ENCODE assay signal across 10 cellular contexts in the genomic region with DNA sequence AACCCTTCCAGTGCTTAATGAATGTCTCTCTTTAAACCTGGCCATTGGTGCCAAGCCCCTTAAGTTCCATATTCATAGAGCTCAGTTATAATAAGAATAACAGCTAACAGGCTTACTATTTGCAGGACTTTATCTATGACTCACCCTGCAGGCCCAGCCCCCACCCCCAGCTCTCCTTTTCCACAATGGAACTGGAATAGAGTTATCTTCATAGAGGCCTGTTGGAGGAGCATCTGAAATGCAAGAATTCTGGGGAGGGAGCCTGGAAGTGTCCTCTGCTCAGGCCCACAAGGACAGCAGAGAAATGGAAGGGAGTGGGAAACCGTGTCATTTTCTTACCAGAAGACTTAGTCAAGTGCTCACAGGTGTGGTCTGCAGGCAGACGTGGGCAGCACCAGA. TPM values are rescaled to one million over a fixed set of nuclear protein-coding genes. Genes with fewer than 3 reads are reported as not detected.
DNase-seq lines count a peak whose midpoint lies in the region; ATAC-seq lines count a peak whose summit lies in the region.
"Had no signal": no experiment of that assay in that cellular context is flagged by ENCODE, and none has a peak within 500 bp of the region (broad histone marks: within the 10 kb centered on the region; RNA-seq: fewer than 3 reads in every experiment).

No MANE protein-coding gene starts in this region.

- no peaks in the 10 kb centered on the region for H3K36me3 ChIP-seq in adipocyte (ENCODE audit: control insufficient read depth, insufficient read depth, low read length, severe bottlenecking)
- no peaks in the 10 kb centered on the region for H3K36me3 ChIP-seq in iPS-15b (ENCODE audit: control insufficient read depth, insufficient read depth, low read length)
- no peaks in the 10 kb centered on the region for H3K36me3 ChIP-seq in aorta (ENCODE audit: control insufficient read depth in 1 of 2, insufficient read depth in 2 of 2, low read length in 1 of 2)
- H3K36me3 ChIP-seq: right lobe of liver had no signal

- 16 to 17% methylated on average over 2 of the region's 2 CpGs for WGBS in aorta, 2 donors

- H3K27ac ChIP-seq in aorta (ENCODE audit: low read depth in 1 of 2, low read length in 2 of 2), result peak overlapping the region in 1 of 2 donors; percentile 64

- no peak overlapping the region for H3K4me3 ChIP-seq in adipocyte (ENCODE audit: low read length)
- peak overlapping the region; percentile 16 for H3K4me3 ChIP-seq in iPS-15b (ENCODE audit: low read depth, low read length)
- H3K4me3 ChIP-seq in aorta (ENCODE audit: low read length in 2 of 2), result no peak overlapping the region
- H3K4me3 ChIP-seq: right lobe of liver had no signal

- H3K9ac ChIP-seq in adipocyte (ENCODE audit: low read length) (no peak overlapping the region), iPS-15b (ENCODE audit: low read depth, low read length) (no peak overlapping the region)

- H3K4me1 ChIP-seq in adipocyte (ENCODE audit: control insufficient read depth, insufficient read depth, low read length) (peaks cover 7% of the 10 kb centered on the region), iPS-15b (ENCODE audit: control insufficient read depth, insufficient read depth, low read length) (peaks cover 30% of the 10 kb centered on the region), aorta (ENCODE audit: control insufficient read depth in 1 of 2, insufficient read depth in 2 of 2, low read length in 2 of 2) (peaks cover 0 to 8% of the 10 kb centered on the region in 2 donors)
- H3K4me1 ChIP-seq: right lobe of liver had no signal

- peaks cover 47% of the 10 kb centered on the region for H3K27me3 ChIP-seq in adipocyte (replicated peaks; ENCODE audit: control insufficient read depth, insufficient read depth, low read length)
- H3K27me3 ChIP-seq in iPS-15b (ENCODE audit: control insufficient read depth, insufficient read depth, low read length), result peaks cover 2% of the 10 kb centered on the region
- H3K27me3 ChIP-seq in aorta (ENCODE audit: control insufficient read depth in 1 of 2, insufficient read depth in 2 of 2, low read length in 1 of 2), result no peaks in the 10 kb centered on the region
- H3K27me3 ChIP-seq: right lobe of liver had no signal

- ATAC-seq in activated naive CD4-positive, alpha-beta T cell treated with anti-CD3 and anti-CD28 coated beads, Interleukin-2, amount 50 U/mL, for 72 hours, result peak; percentile 13 to 31
- ATAC-seq in aorta (ENCODE audit: low FRiP score), result peak; percentile 73

- H3K36me3 Mint-ChIP-seq in activated naive CD4-positive, alpha-beta T cell treated with anti-CD3 and anti-CD28 coated beads, Interleukin-2, amount 50 U/mL, for 72 hours, result no peaks in the 10 kb centered on the region

- no peaks in the 10 kb centered on the region for H3K9me3 Mint-ChIP-seq in activated naive CD4-positive, alpha-beta T cell treated with anti-CD3 and anti-CD28 coated beads, Interleukin-2, amount 50 U/mL, for 72 hours

- peak overlapping the region in 1 of 2 donors; percentile 42 for H3K27ac Mint-ChIP-seq in activated naive CD4-positive, alpha-beta T cell treated with anti-CD3 and anti-CD28 coated beads, Interleukin-2, amount 50 U/mL, for 72 hours

- H3K9me3 ChIP-seq in adipocyte (ENCODE audit: control insufficient read depth, low read length), result no peaks in the 10 kb centered on the region
- no peaks in the 10 kb centered on the region for H3K9me3 ChIP-seq in iPS-15b (ENCODE audit: control insufficient read depth, insufficient read depth, low read length)
- no peaks in the 10 kb centered on the region for H3K9me3 ChIP-seq in aorta (ENCODE audit: control insufficient read depth, low read length)
- H3K9me3 ChIP-seq: right lobe of liver had no signal

- no peak for DNase-seq in activated naive CD4-positive, alpha-beta T cell treated with anti-CD3 and anti-CD28 coated beads, Interleukin-2, amount 50 U/mL, for 72 hours (ENCODE audit: low spot score in 2 of 2)
- no peak for DNase-seq in activated naive CD4-positive, alpha-beta T cell treated with Interleukin-2 at 50 U/mL for 16 hours
- peak; percentile 26 for DNase-seq in adipocyte (ENCODE audit: low read depth)
- peak; percentile 81 to 86 for DNase-seq in aorta
- DNase-seq in NCI-H774 (lab: John Stamatoyannopoulos, UW), result no peak
- no peak for DNase-seq in NCI-H146 treated with DMSO at 0.1 percent for 48 hours (lab: John Stamatoyannopoulos, UW; ENCODE audit: unreplicated experiment)
- DNase-seq in SKM-1 treated with dmso at 0.1 percent for 144 hours (lab: John Stamatoyannopoulos, UW; ENCODE audit: unreplicated experiment), result no peak
- DNase-seq: effector CD8-positive, alpha-beta T cell; right lobe of liver had no signal

- intact Hi-C loops in aorta (cut with DNase I), result no loop called here

RNA-seq across cellular contexts. Expression of a gene that starts 52.8 kb away (rescaled TPM):
- total RNA-seq in activated naive CD4-positive, alpha-beta T cell treated with anti-CD3 and anti-CD28 coated beads, Interleukin-2, amount 50 U/mL, for 72 hours, result not detected
- total RNA-seq in aorta, result 1 to 10 TPM in 1 of 2 donors, under 1 TPM in 1; 0.81 to 4.9 TPM
- 1 to 10 TPM in 1 of 2 donors, under 1 TPM in 1; under 0.01 to 1.0 TPM for polyA plus RNA-seq in aorta

Comparison
In these comparisons a context has a peak if more than half of its experiments do, and no peak if none do; other contexts are left out.
1. DNase-seq: peak in adipocyte (single experiment) and aorta (2 of 2); none in activated naive CD4-positive, alpha-beta T cell treated with anti-CD3 and anti-CD28 coated beads, Interleukin-2, amount 50 U/mL, for 72 hours (0 of 2), activated naive CD4-positive, alpha-beta T cell treated with Interleukin-2 at 50 U/mL for 16 hours (single experiment), NCI-H774 (single experiment), NCI-H146 treated with DMSO at 0.1 percent for 48 hours (single experiment) and SKM-1 treated with dmso at 0.1 percent for 144 hours (single experiment).